ENCODE assay signal across 1 cellular context in genomic region chr10:101569838-101570763, GRCh38.
TF ChIP-seq lines count a peak whose summit lies in the region.

No MANE protein-coding gene starts in this region.

TF ChIP-seq in SK-N-SH, 30 proteins besides CTCF, POLR2A, EP300 and RAD21 (continued from another document):
- TF ChIP-seq REST (IDR thresholded peaks at IDR 0.05; ENCODE audit: low read depth, low read length) (no peak), SMC3 (IDR thresholded peaks at IDR 0.05; ENCODE audit: low read depth, low read length) (peak; percentile 69)
TF ChIP-seq in SK-N-SH: peak in this region for 4.
